8 cellular contexts compared by ENCODE assay signal in genomic region chr11:115170133-115170815, GRCh38.
DNase-seq lines count a peak whose midpoint lies in the region; ATAC-seq and TF ChIP-seq lines count a peak whose summit lies in the region.

No MANE protein-coding gene starts in this region.

- no peak overlapping the region for H3K27ac ChIP-seq in HL-60 (replicated peaks)
- H3K27ac ChIP-seq in VCaP: no peak overlapping the region
- no peak overlapping the region for H3K27ac ChIP-seq in tibial nerve

- TF ChIP-seq CTCF in HL-60 (IDR thresholded peaks at IDR 0.05; ENCODE audit: insufficient read depth, low read length): peak; percentile 59
- peak; percentile 81 for TF ChIP-seq CTCF in VCaP (conservative IDR thresholded peaks at IDR 0.05)
- TF ChIP-seq CTCF in tibial nerve (IDR thresholded peaks at IDR 0.05): peak; percentile 48 to 75 (median 68)

- WGBS in tibial nerve, 2 donors: 58 to 63% methylated on average over 8 of the region's 8 CpGs

- H3K4me3 ChIP-seq in HL-60 (replicated peaks; ENCODE audit: insufficient read depth, low read length): no peak overlapping the region
- no peak overlapping the region for H3K4me3 ChIP-seq in tibial nerve

- ATAC-seq in HG03025 (IDR thresholded peaks at IDR 0.05; ENCODE audit: low FRiP score, unreplicated experiment): no peak
- no peak for ATAC-seq in HG02759 (IDR thresholded peaks at IDR 0.05; ENCODE audit: unreplicated experiment)

- DNase-seq in NCI-H748 (lab: John Stamatoyannopoulos, UW; ENCODE audit: unreplicated experiment) (peak; percentile 35), NCI-H748 treated with DMSO at 0.1 percent for 48 hours (lab: John Stamatoyannopoulos, UW) (no peak), HL-60 (ENCODE audit: low read depth in 1 of 2, low spot score in 1 of 2) (peak in 1 of 2 experiments; percentile 5), iPS-NIHi11 (ENCODE audit: low spot score) (peak; percentile 64), tibial nerve (ENCODE audit: low spot score in 2 of 2) (peak in 1 of 2 donors; percentile 37)

- H3K27me3 ChIP-seq in HL-60 (ENCODE audit: insufficient read depth, poor library complexity, severe bottlenecking) (peaks cover 2% of the 10 kb centered on the region), tibial nerve (no peaks in the 10 kb centered on the region)

- TF ChIP-seq POLR2A in tibial nerve (IDR thresholded peaks at IDR 0.05): no peak

- H3K36me3 ChIP-seq in tibial nerve: peaks cover 0 to 6% (median 0%) of the 10 kb centered on the region in 3 donors

- peaks cover 0 to 11% (median 0%) of the 10 kb centered on the region in 4 donors for H3K4me1 ChIP-seq in tibial nerve

- H3K9me3 ChIP-seq in tibial nerve: no peaks in the 10 kb centered on the region

- no peak for TF ChIP-seq EP300 in tibial nerve (IDR thresholded peaks at IDR 0.05)
